ENCODE assay signal across 8 cellular contexts in genomic region chr10:6579193-6579903, GRCh38. TPM values are rescaled to one million over a fixed set of nuclear protein-coding genes. Genes with fewer than 3 reads are reported as not detected.
A peak's percentile ranks its signal among the peaks of the same experiment; 100 is the strongest.
DNase-seq lines count a peak whose midpoint lies in the region; ATAC-seq, FAIRE-seq and TF ChIP-seq lines count a peak whose summit lies in the region.

No MANE protein-coding gene starts in this region.

- no peak for DNase-seq in GM12891 (ENCODE audit: insufficient read length, low spot score)
- no peak for DNase-seq in activated B cell treated with CpG ODN at 0.5 μM for 24 hours
- peak in 1 of 2 donors; percentile 3 for DNase-seq in foreskin fibroblast
- DNase-seq in sigmoid colon = no peak
- DNase-seq in Kasumi-1 (lab: John Stamatoyannopoulos, UW) = no peak
- no peak for DNase-seq in NCI-H2029 treated with DMSO at 0.1 percent for 48 hours (lab: John Stamatoyannopoulos, UW)
- DNase-seq in posterior cingulate gyrus = no peak
- DNase-seq in RPMI8226 = no peak

- no peak for TF ChIP-seq CTCF in activated B cell treated with CpG ODN at 0.5 μM for 24 hours (IDR thresholded peaks at IDR 0.05)
- no peak for TF ChIP-seq CTCF in foreskin fibroblast (IDR thresholded peaks at IDR 0.05; ENCODE audit: low read depth, low read length)
- TF ChIP-seq CTCF in sigmoid colon (IDR thresholded peaks at IDR 0.05) = no peak

- FAIRE-seq in GM12891 (lab: Jason Lieb, UNC) = peak; percentile 55

- H3K36me3 Mint-ChIP-seq in activated B cell treated with CpG ODN at 0.5 μM for 24 hours (ENCODE audit: low read depth) = no peaks in the 10 kb centered on the region

- CTCF ChIA-PET in activated B cell treated with CpG ODN at 0.5 μM for 24 hours (lab: Charles Lee) = no interaction called here

- no peak for TF ChIP-seq POLR2A in GM12891 (IDR thresholded peaks at IDR 0.05; ENCODE audit: low read depth, low read length)
- TF ChIP-seq POLR2A in sigmoid colon (IDR thresholded peaks at IDR 0.05) = no peak

- H3K4me1 ChIP-seq in sigmoid colon = peaks cover 0 to 4% (median 3%) of the 10 kb centered on the region in 4 donors

- H3K27me3 ChIP-seq in sigmoid colon = peaks cover 0 to 42% (median 5%) of the 10 kb centered on the region in 3 donors

- TF ChIP-seq EP300 in sigmoid colon (IDR thresholded peaks at IDR 0.05) = no peak

- no peaks in the 10 kb centered on the region for H3K9me3 Mint-ChIP-seq in activated B cell treated with CpG ODN at 0.5 μM for 24 hours

- POLR2A ChIA-PET in activated B cell treated with CpG ODN at 0.5 μM for 24 hours (lab: Charles Lee) = no interaction called here

- intact Hi-C loops in activated B cell treated with CpG ODN at 0.5 μM for 24 hours (cut with micrococcal nuclease) (no loop called here), sigmoid colon (cut with DNase I) (no loop called here), posterior cingulate gyrus (cut with DNase I) (no loop called here)

- H3K27me3 Mint-ChIP-seq in activated B cell treated with CpG ODN at 0.5 μM for 24 hours = peaks cover 40% of the 10 kb centered on the region

- 11 to 20% methylated on average over 16 of the region's 16 CpGs for WGBS in sigmoid colon, 2 donors

- H3K4me3 Mint-ChIP-seq in activated B cell treated with CpG ODN at 0.5 μM for 24 hours = peak overlapping the region; percentile 65

- ATAC-seq in activated B cell treated with CpG ODN at 0.5 μM for 24 hours (ENCODE audit: low read depth) = no peak

- H3K36me3 ChIP-seq in sigmoid colon = no peaks in the 10 kb centered on the region

- H3K27ac ChIP-seq in sigmoid colon = no peak overlapping the region

- peaks cover 5% of the 10 kb centered on the region for H3K4me1 Mint-ChIP-seq in activated B cell treated with CpG ODN at 0.5 μM for 24 hours

- no peak overlapping the region for H3K27ac Mint-ChIP-seq in activated B cell treated with CpG ODN at 0.5 μM for 24 hours

- H3K4me3 ChIP-seq in foreskin fibroblast (ENCODE audit: low read depth in 1 of 2, low read length in 2 of 2) (peak overlapping the region; percentile 37 to 49), sigmoid colon (peak overlapping the region; percentile 14 to 63 (median 47))

- no peaks in the 10 kb centered on the region for H3K9me3 ChIP-seq in sigmoid colon

TF ChIP-seq in GM12891, 5 proteins besides CTCF, POLR2A, EP300 and RAD21:
- TF ChIP-seq POU2F2 (IDR thresholded peaks at IDR 0.05; ENCODE audit: low read depth, low read length) (no peak), TAF1 (IDR thresholded peaks at IDR 0.05; ENCODE audit: low read depth, low read length) (no peak), PAX5 (IDR thresholded peaks at IDR 0.05; ENCODE audit: insufficient read depth, low read length, severe bottlenecking) (no peak)

RNA-seq across cellular contexts. Expression of gene PRKCQ, which starts 0.7 kb away (rescaled TPM):
- polyA plus RNA-seq in GM12891 (2012; ENCODE audit: low read depth, missing spikeins) = not detected
- 0.07 and 0.11 TPM in 2 replicates for total RNA-seq in activated B cell treated with CpG ODN at 0.5 μM for 24 hours
- 1 to 10 TPM in 1 of 4 donors, under 1 TPM in 3; 0.71 to 2.0 (median 0.82) TPM for total RNA-seq in sigmoid colon
- polyA plus RNA-seq in sigmoid colon = 1 to 10 TPM in 1 of 3 donors, under 1 TPM in 2; 0.23 to 3.0 (median 0.60) TPM
